In genomic region chr2:150601280-150602038, GRCh38 we compare ENCODE assay signal across 17 cellular contexts.
DNase-seq lines count a peak whose midpoint lies in the region; ATAC-seq, FAIRE-seq and TF ChIP-seq lines count a peak whose summit lies in the region.
"Had no signal": no experiment of that assay in that cellular context is flagged by ENCODE, and none has a peak within 500 bp of the region (broad histone marks: within the 10 kb centered on the region; RNA-seq: fewer than 3 reads in every experiment).

No MANE protein-coding gene starts in this region.

- FAIRE-seq in A549 (lab: Jason Lieb, UNC) (no peak), HepG2 (lab: Jason Lieb, UNC) (no peak)
- FAIRE-seq: GM12878 had no signal

- 15% methylated on average over 6 of the region's 6 CpGs for WGBS in A549 (ENCODE audit: missing lambda C conversion rate)
- 32% methylated on average over 6 of the region's 6 CpGs for WGBS in HepG2 (ENCODE audit: low lambda C conversion rate)

- H2AFZ ChIP-seq in HepG2 (ENCODE audit: low read length): no peak overlapping the region

- TF ChIP-seq EP300 in A549 (IDR thresholded peaks at IDR 0.05) (peak in 1 of 2 experiments; percentile 69; a peak in 3 of 5 replicates), HepG2 (IDR thresholded peaks at IDR 0.05; ENCODE audit: low read depth in 2 of 2, low read length in 2 of 2) (no peak), HepG2 (CRISPR knock-in tag; IDR thresholded peaks at IDR 0.05; ENCODE audit: borderline replicate concordance) (no peak)

- no peaks in the 10 kb centered on the region for H3K27me3 Mint-ChIP-seq in activated CD8-positive, alpha-beta memory T cell treated with anti-CD3 and anti-CD28 coated beads, Interleukin-2, amount 10 ng/mL, durations not matched to agents 7 days and 5 days
- peaks cover 0 to 1% (median 0%) of the 10 kb centered on the region in 5 donors for H3K27me3 Mint-ChIP-seq in naive thymus-derived CD8-positive, alpha-beta T cell
- H3K27me3 Mint-ChIP-seq: T-cell had no signal

- CTCF ChIA-PET in A549 (lab: Yijun Ruan, JAX): interaction anchor here (0.9 to 2.2 kb wide), 7 partner anchors 8 to 450 kb away, joined by 3 to 12 read pairs (median 6); no protein-coding TSS in a partner anchor
- CTCF ChIA-PET in HepG2 (lab: Yijun Ruan, JAX; ENCODE audit: low intra/inter-chr PET ratio, low total read pairs): no interaction called here
- CTCF ChIA-PET in activated CD8-positive, alpha-beta memory T cell treated with anti-CD3 and anti-CD28 coated beads, Interleukin-2, amount 10 ng/mL, durations not matched to agents 7 days and 5 days (lab: Charles Lee): interaction anchor here (0.7 kb wide), 1 partner anchor 1006 kb away, joined by 3 read pairs; no protein-coding TSS in a partner anchor

- no peaks in the 10 kb centered on the region for H4K20me1 ChIP-seq in HepG2 (ENCODE audit: insufficient read depth, low read length)

- intact Hi-C loops in HepG2 (cut with micrococcal nuclease; ENCODE audit: unreplicated experiment): no loop called here

- no peaks in the 10 kb centered on the region for H3K36me3 Mint-ChIP-seq in activated CD8-positive, alpha-beta memory T cell treated with anti-CD3 and anti-CD28 coated beads, Interleukin-2, amount 10 ng/mL, durations not matched to agents 7 days and 5 days
- H3K36me3 Mint-ChIP-seq in naive thymus-derived CD8-positive, alpha-beta T cell: no peaks in the 10 kb centered on the region
- H3K36me3 Mint-ChIP-seq: T-cell had no signal

- H3K4me1 ChIP-seq in A549: peaks cover 24% of the 10 kb centered on the region
- peaks cover 8% of the 10 kb centered on the region for H3K4me1 ChIP-seq in HepG2 (ENCODE audit: insufficient read depth, low read length)
- H3K4me1 ChIP-seq: lower lobe of right lung had no signal

- TF ChIP-seq CTCF in A549 (IDR thresholded peaks at IDR 0.05) (no peak), choroid plexus epithelial cell (conservative IDR thresholded peaks at IDR 0.05; ENCODE audit: low read depth, low read length) (no peak), HepG2 (CRISPR knock-in tag; IDR thresholded peaks at IDR 0.05) (no peak)

- POLR2A ChIA-PET in A549 (lab: Yijun Ruan, JAX) (interaction anchor here (0.6 to 2.1 kb wide), 9 partner anchors 10 to 310 kb away, joined by 3 to 11 read pairs (median 3); no protein-coding TSS in a partner anchor), HepG2 (lab: Yijun Ruan, JAX) (no interaction called here)
- POLR2A ChIA-PET in naive thymus-derived CD8-positive, alpha-beta T cell (lab: Charles Lee): no interaction called here

- H3K27ac ChIP-seq in A549 (peak overlapping the region; percentile 63 to 85), HepG2 (ENCODE audit: extremely low read length, insufficient read depth, low read length) (no peak overlapping the region)
- H3K27ac ChIP-seq: lower lobe of right lung, neutrophil had no signal

- TF ChIP-seq POLR2A in A549 (IDR thresholded peaks at IDR 0.05; ENCODE audit: low read length) (no peak), HepG2 (IDR thresholded peaks at IDR 0.05; ENCODE audit: insufficient read depth in 1 of 2, low read depth in 2 of 2, low read length in 2 of 2) (no peak)

- H3K27me3 ChIP-seq in MG63 (no peaks in the 10 kb centered on the region), HepG2 (ENCODE audit: control insufficient read depth in 1 of 2, insufficient read depth in 2 of 2, low read length in 2 of 2) (no peaks in the 10 kb centered on the region)
- H3K27me3 ChIP-seq: neutrophil, tibial nerve had no signal

- H3K4me1 Mint-ChIP-seq in activated CD8-positive, alpha-beta memory T cell treated with anti-CD3 and anti-CD28 coated beads, Interleukin-2, amount 10 ng/mL, durations not matched to agents 7 days and 5 days: no peaks in the 10 kb centered on the region
- H3K4me1 Mint-ChIP-seq in naive thymus-derived CD8-positive, alpha-beta T cell: no peaks in the 10 kb centered on the region
- H3K4me1 Mint-ChIP-seq: T-cell had no signal

- peak overlapping the region; percentile 5; the same call in 1 of the 3 replicates for H3K4me3 ChIP-seq in A549
- no peak overlapping the region for H3K4me3 ChIP-seq in MG63
- no peak overlapping the region for H3K4me3 ChIP-seq in choroid plexus epithelial cell (ENCODE audit: low read depth, low read length)
- no peak overlapping the region for H3K4me3 ChIP-seq in HepG2 (replicated peaks in 1 of 3; ENCODE audit: insufficient read depth in 1 of 3, low read depth in 2 of 3, low read length in 3 of 3)
- H3K4me3 ChIP-seq: GM12878, lower lobe of right lung, tibial nerve had no signal

- no peaks in the 10 kb centered on the region for H3K9me3 Mint-ChIP-seq in activated CD8-positive, alpha-beta memory T cell treated with anti-CD3 and anti-CD28 coated beads, Interleukin-2, amount 10 ng/mL, durations not matched to agents 7 days and 5 days (ENCODE audit: low read depth)
- no peaks in the 10 kb centered on the region for H3K9me3 Mint-ChIP-seq in naive thymus-derived CD8-positive, alpha-beta T cell
- H3K9me3 Mint-ChIP-seq: endodermal cell, T-cell had no signal

- H3K27ac Mint-ChIP-seq in activated CD8-positive, alpha-beta memory T cell treated with anti-CD3 and anti-CD28 coated beads, Interleukin-2, amount 10 ng/mL, durations not matched to agents 7 days and 5 days: no peak overlapping the region
- no peak overlapping the region for H3K27ac Mint-ChIP-seq in naive thymus-derived CD8-positive, alpha-beta T cell
- H3K27ac Mint-ChIP-seq: endodermal cell, T-cell had no signal

- in situ Hi-C loops in HepG2 (cut with HindIII; ENCODE audit: extremely low pct_ligation_motif_present, low pct_unique_long_range_greater_than_20kb): no loop called here

- H3K9ac ChIP-seq in HepG2 (ENCODE audit: insufficient read depth, low read depth, low read length): no peak overlapping the region

- ATAC-seq in A549 (peak; percentile 84 to 94), HepG2 (peak; percentile 56; the same call in 2 of the 3 replicates)
- ATAC-seq in activated CD8-positive, alpha-beta memory T cell treated with anti-CD3 and anti-CD28 coated beads, Interleukin-2, amount 10 ng/mL, durations not matched to agents 7 days and 5 days: no peak
- ATAC-seq in naive thymus-derived CD8-positive, alpha-beta T cell: no peak
- ATAC-seq: GM12878, T-cell had no signal

- peak overlapping the region; percentile 61 for H3K4me2 ChIP-seq in A549
- H3K4me2 ChIP-seq in HepG2 (ENCODE audit: low read depth, low read length): no peak overlapping the region

- no peaks in the 10 kb centered on the region for H3K79me2 ChIP-seq in HepG2 (ENCODE audit: insufficient read depth, low read length)

- H3K36me3 ChIP-seq in MG63 (no peaks in the 10 kb centered on the region), HepG2 (replicated peaks in 1 of 2; ENCODE audit: control insufficient read depth in 1 of 2, insufficient read depth in 2 of 2, low read length in 2 of 2) (no peaks in the 10 kb centered on the region)
- H3K36me3 ChIP-seq: lower lobe of right lung, neutrophil, tibial nerve had no signal

- 0 out of 5 replicates have a peak, but pooled peaks of 1 of the 2 experiments have one; percentile 28 for TF ChIP-seq RAD21 in A549 (conservative IDR thresholded peaks at IDR 0.05 in 1 of 2, IDR thresholded peaks at IDR 0.05 in 1 of 2)
- no peak for TF ChIP-seq RAD21 in HepG2 (CRISPR knock-in tag; IDR thresholded peaks at IDR 0.05)

- BruUV-seq in HepG2 (replicated peaks; lab: Mats Ljungman, UMichigan): no TSS peak

- no peak overlapping the region for H3K4me3 Mint-ChIP-seq in activated CD8-positive, alpha-beta memory T cell treated with anti-CD3 and anti-CD28 coated beads, Interleukin-2, amount 10 ng/mL, durations not matched to agents 7 days and 5 days
- H3K4me3 Mint-ChIP-seq in naive thymus-derived CD8-positive, alpha-beta T cell: no peak overlapping the region
- H3K4me3 Mint-ChIP-seq: endodermal cell, T-cell had no signal

- DNase-seq in A549 (ENCODE audit: low read depth in 1 of 2, low spot score in 1 of 2) (peak in 1 of 2 experiments; percentile 52), MG63 (peak; percentile 49), choroid plexus epithelial cell (ENCODE audit: low read depth) (peak; percentile 57), HepG2 (ENCODE audit: low spot score) (peak; percentile 12), NCI-H2081 treated with DMSO at 0.1 percent for 48 hours (lab: John Stamatoyannopoulos, UW) (no peak)
- DNase-seq in activated CD8-positive, alpha-beta memory T cell treated with anti-CD3 and anti-CD28 coated beads, Interleukin-2, amount 10 ng/mL, durations not matched to agents 7 days and 5 days: no peak
- no peak for DNase-seq in stimulated activated naive CD4-positive, alpha-beta T cell treated with Interleukin-2 at 50 U/mL for 16 hours (lab: John Stamatoyannopoulos, UW)
- DNase-seq in naive thymus-derived CD8-positive, alpha-beta T cell: no peak
- DNase-seq: 8988T; activated CD4-positive, CD25-positive, alpha-beta regulatory T cell treated with anti-CD3 and anti-CD28 coated beads, Interleukin-2, amount 50 U/mL, for 72 hours; activated T-cell treated with anti-CD3 and anti-CD28 coated beads, Interleukin-2, amount 50 U/mL, for 48 hours; endodermal cell; lower lobe of right lung; T-cell had no signal

- H3K9me3 ChIP-seq in A549 (peaks cover 6% of the 10 kb centered on the region; the same call in 2 of the 3 replicates), MG63 (peaks cover 2% of the 10 kb centered on the region; the same call in 1 of the 2 replicates), HepG2 (ENCODE audit: low read length) (no peaks in the 10 kb centered on the region)
- H3K9me3 ChIP-seq: lower lobe of right lung, neutrophil, tibial nerve had no signal

TF ChIP-seq in A549, 52 proteins besides CTCF, POLR2A, EP300 and RAD21 (continues in another document):
- TF ChIP-seq KDM5A (IDR thresholded peaks at IDR 0.05) (no peak), NR3C1 (IDR thresholded peaks at IDR 0.05) (no peak), NFE2L2 (conservative IDR thresholded peaks at IDR 0.05; ENCODE audit: low read length) (no peak), HES2 (IDR thresholded peaks at IDR 0.05) (no peak)

TF ChIP-seq in HepG2, 621 proteins besides CTCF, POLR2A, EP300 and RAD21 (continues in another document):
- no peak for TF ChIP-seq CHCHD3 (CRISPR knock-in tag; IDR thresholded peaks at IDR 0.05)
- TF ChIP-seq RXRB (CRISPR knock-in tag; IDR thresholded peaks at IDR 0.05; ENCODE audit: borderline replicate concordance): no peak
- no peak for TF ChIP-seq MIER3 (CRISPR knock-in tag; IDR thresholded peaks at IDR 0.05; ENCODE audit: borderline replicate concordance)
- no peak for TF ChIP-seq STAG1 (CRISPR knock-in tag; IDR thresholded peaks at IDR 0.05)
- TF ChIP-seq KDM5B (CRISPR knock-in tag; IDR thresholded peaks at IDR 0.05; ENCODE audit: borderline replicate concordance): no peak
- TF ChIP-seq RFX1 (IDR thresholded peaks at IDR 0.05): no peak
- TF ChIP-seq MTF1 (CRISPR knock-in tag; IDR thresholded peaks at IDR 0.05): no peak
- no peak for TF ChIP-seq FOXA3 (CRISPR knock-in tag; IDR thresholded peaks at IDR 0.05)
- TF ChIP-seq HMG20B (CRISPR knock-in tag; conservative IDR thresholded peaks at IDR 0.05): no peak
- TF ChIP-seq ARNT2 (CRISPR knock-in tag; IDR thresholded peaks at IDR 0.05; ENCODE audit: low read depth): no peak
- TF ChIP-seq ZNF766 (CRISPR knock-in tag; IDR thresholded peaks at IDR 0.05; ENCODE audit: borderline replicate concordance): no peak

Comparison
In these comparisons a context has a peak if more than half of its experiments do, and no peak if none do; other contexts are left out.
1. ATAC-seq: peak in A549 (2 of 2) and HepG2 (single experiment); none in activated CD8-positive, alpha-beta memory T cell treated with anti-CD3 and anti-CD28 coated beads, Interleukin-2, amount 10 ng/mL, durations not matched to agents 7 days and 5 days (single experiment) and naive thymus-derived CD8-positive, alpha-beta T cell (0 of 2).
2. DNase-seq: peak in MG63 (single experiment), choroid plexus epithelial cell (single experiment) and HepG2 (single experiment); none in NCI-H2081 treated with DMSO at 0.1 percent for 48 hours (single experiment), activated CD8-positive, alpha-beta memory T cell treated with anti-CD3 and anti-CD28 coated beads, Interleukin-2, amount 10 ng/mL, durations not matched to agents 7 days and 5 days (single experiment), stimulated activated naive CD4-positive, alpha-beta T cell treated with Interleukin-2 at 50 U/mL for 16 hours (single experiment) and naive thymus-derived CD8-positive, alpha-beta T cell (0 of 10).
3. Of the 38 proteins assayed by ChIP-seq in both HepG2 and A549: peak only in HepG2: none; only in A549: MAX and SMC3; in both: none; in neither: 32; mixed calls (peak in some experiments, not most) for 4.